In genomic region chr1:40096646-40096976, GRCh38 we compare ENCODE assay signal across 8 cellular contexts.
A peak's percentile ranks its signal among the peaks of the same experiment; 100 is the strongest.
DNase-seq lines count a peak whose midpoint lies in the region.

No MANE protein-coding gene starts in this region.

- peaks cover 6% of the 10 kb centered on the region for H3K27me3 Mint-ChIP-seq in dendritic cell treated with granulocyte-macrophage colony-stimulating factor and Interleukin-4, amounts not matched to agents 40 ng/mL and 50 ng/mL, for 4 days

- peaks cover under 1% of the 10 kb centered on the region for H3K9me3 ChIP-seq in KOPT-K1 (ENCODE audit: insufficient read depth, low read length, poor library complexity, severe bottlenecking)
- no peaks in the 10 kb centered on the region for H3K9me3 ChIP-seq in muscle layer of duodenum (ENCODE audit: control insufficient read depth in 1 of 2, low read length in 2 of 2)

- H3K36me3 Mint-ChIP-seq in dendritic cell treated with granulocyte-macrophage colony-stimulating factor and Interleukin-4, amounts not matched to agents 40 ng/mL and 50 ng/mL, for 4 days (ENCODE audit: low read depth) = peaks cover 38% of the 10 kb centered on the region

- in situ Hi-C loops in ACHN (cut with HindIII; ENCODE audit: low pct_ligation_motif_present, low pct_unique_long_range_greater_than_20kb, low sequenced_read_pairs) = no loop called here

- H3K27ac ChIP-seq in KOPT-K1 (ENCODE audit: low read depth, low read length, poor library complexity, severe bottlenecking) = peak overlapping the region; percentile 64
- H3K27ac ChIP-seq in muscle layer of duodenum (ENCODE audit: low read length) = no peak overlapping the region

- peaks cover 35% of the 10 kb centered on the region for H3K4me1 Mint-ChIP-seq in dendritic cell treated with granulocyte-macrophage colony-stimulating factor and Interleukin-4, amounts not matched to agents 40 ng/mL and 50 ng/mL, for 4 days (ENCODE audit: low read depth)

- H3K4me3 Mint-ChIP-seq in dendritic cell treated with granulocyte-macrophage colony-stimulating factor and Interleukin-4, amounts not matched to agents 40 ng/mL and 50 ng/mL, for 4 days = peak overlapping the region; percentile 95

- no peaks in the 10 kb centered on the region for H3K27me3 ChIP-seq in muscle layer of duodenum (ENCODE audit: low read depth, low read length)

- peak; percentile 12 for DNase-seq in NCI-H1105 (lab: John Stamatoyannopoulos, UW)
- DNase-seq in NCI-H1105 treated with DMSO at 0.1 percent for 48 hours (lab: John Stamatoyannopoulos, UW) = no peak
- no peak for DNase-seq in NK-92 treated with Interleukin-12 subunit alpha and Interleukin-12 subunit beta, amount 100 ng/mL, for 24 hours (lab: John Stamatoyannopoulos, UW)
- no peak for DNase-seq in ACHN
- no peak for DNase-seq in SKM-1 (lab: John Stamatoyannopoulos, UW; ENCODE audit: unreplicated experiment)

- H3K9me3 Mint-ChIP-seq in dendritic cell treated with granulocyte-macrophage colony-stimulating factor and Interleukin-4, amounts not matched to agents 40 ng/mL and 50 ng/mL, for 4 days = no peaks in the 10 kb centered on the region

- intact Hi-C loops in dendritic cell treated with granulocyte-macrophage colony-stimulating factor and Interleukin-4, amounts not matched to agents 40 ng/mL and 50 ng/mL, for 4 days (cut with micrococcal nuclease) = loop anchor here (10.0 kb wide), 1 partner anchor 68 kb away; the partner anchor contains the start of gene RLF

- H3K27ac Mint-ChIP-seq in dendritic cell treated with granulocyte-macrophage colony-stimulating factor and Interleukin-4, amounts not matched to agents 40 ng/mL and 50 ng/mL, for 4 days = peak overlapping the region; percentile 93

- H3K4me1 ChIP-seq in muscle layer of duodenum (ENCODE audit: control insufficient read depth in 1 of 2, insufficient read depth in 2 of 2, low read length in 2 of 2) = peaks cover 0 to 11% of the 10 kb centered on the region in 2 donors

- peak overlapping the region; percentile 76 to 91 for H3K4me3 ChIP-seq in muscle layer of duodenum (ENCODE audit: low read depth in 1 of 2, low read length in 2 of 2)

- peaks cover 13% of the 10 kb centered on the region for H3K36me3 ChIP-seq in KOPT-K1 (ENCODE audit: insufficient read depth, low read length)
- peaks cover 5 to 6% of the 10 kb centered on the region in 2 donors for H3K36me3 ChIP-seq in muscle layer of duodenum (ENCODE audit: control insufficient read depth in 1 of 2, insufficient read depth in 2 of 2, low read length in 2 of 2)
